ENCODE assay signal across 10 cellular contexts in the genomic region with DNA sequence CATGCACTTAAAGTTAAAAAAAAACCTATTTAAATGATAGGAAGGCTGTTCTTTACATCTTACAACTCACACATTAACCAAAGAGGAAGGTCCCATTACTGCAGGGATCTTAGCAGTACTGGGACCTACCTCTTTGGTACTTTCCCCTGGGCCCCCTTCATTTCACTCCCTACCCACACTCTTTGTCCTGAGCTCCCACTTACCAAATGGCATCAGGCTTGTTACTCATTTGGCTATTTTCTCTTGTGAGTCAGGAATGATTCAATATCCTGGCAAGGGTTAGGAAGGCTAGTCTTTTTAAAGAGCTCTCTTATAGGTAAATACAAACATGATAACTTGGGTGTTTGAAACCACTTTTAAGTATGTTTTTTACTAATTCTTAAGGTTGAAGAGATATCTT.
A peak's percentile ranks its signal among the peaks of the same experiment; 100 is the strongest.
DNase-seq lines count a peak whose midpoint lies in the region; ATAC-seq and TF ChIP-seq lines count a peak whose summit lies in the region.
"Had no signal": no experiment of that assay in that cellular context is flagged by ENCODE, and none has a peak within 500 bp of the region (broad histone marks: within the 10 kb centered on the region; RNA-seq: fewer than 3 reads in every experiment).

No MANE protein-coding gene starts in this region.

- H4K12ac ChIP-seq in trophoblast cell (ENCODE audit: low read depth, low read length), result no peak overlapping the region

- no peak overlapping the region for H3K4ac ChIP-seq in trophoblast cell (ENCODE audit: low read depth, low read length)

- H3K27ac Mint-ChIP-seq in CD8-positive, alpha-beta T cell, result no peak overlapping the region
- no peak overlapping the region for H3K27ac Mint-ChIP-seq in naive thymus-derived CD4-positive, alpha-beta T cell
- H3K27ac Mint-ChIP-seq: activated naive CD8-positive, alpha-beta T cell treated with anti-CD3 and anti-CD28 coated beads, Interleukin-2, amount 10 ng/mL, durations not matched to agents 7 days and 5 days had no signal

- no peaks in the 10 kb centered on the region for H3K9me3 Mint-ChIP-seq in CD8-positive, alpha-beta T cell
- peaks cover 0 to 2% (median 0%) of the 10 kb centered on the region in 11 donors for H3K9me3 Mint-ChIP-seq in naive thymus-derived CD4-positive, alpha-beta T cell
- H3K9me3 Mint-ChIP-seq: activated naive CD8-positive, alpha-beta T cell treated with anti-CD3 and anti-CD28 coated beads, Interleukin-2, amount 10 ng/mL, durations not matched to agents 7 days and 5 days had no signal

- POLR2A ChIA-PET in CD8-positive, alpha-beta T cell (lab: Charles Lee), result no interaction called here
- POLR2A ChIA-PET in naive thymus-derived CD4-positive, alpha-beta T cell (lab: Charles Lee), result interaction anchor here (0.7 kb wide), 1 partner anchor 429 kb away, joined by 6 read pairs; no protein-coding TSS in a partner anchor

- no peak overlapping the region for H3K18ac ChIP-seq in trophoblast cell (ENCODE audit: low read length)

- no peak overlapping the region for H3K9ac ChIP-seq in trophoblast cell (ENCODE audit: low read length)

- no peaks in the 10 kb centered on the region for H3K27me3 ChIP-seq in trophoblast cell (ENCODE audit: insufficient read depth, low read length)
- no peaks in the 10 kb centered on the region for H3K27me3 ChIP-seq in CD8-positive, alpha-beta T cell (ENCODE audit: insufficient read depth, low read length)
- no peaks in the 10 kb centered on the region for H3K27me3 ChIP-seq in naive thymus-derived CD4-positive, alpha-beta T cell (ENCODE audit: control insufficient read depth in 2 of 2, insufficient read depth in 2 of 2, low read length in 2 of 2)

- no peak overlapping the region for H3K4me2 ChIP-seq in trophoblast cell (ENCODE audit: low read length)

- no peak for TF ChIP-seq CTCF in astrocyte of the spinal cord (IDR thresholded peaks at IDR 0.05; ENCODE audit: low read depth, low read length)
- TF ChIP-seq CTCF in CD8-positive, alpha-beta T cell (IDR thresholded peaks at IDR 0.05), result no peak

- H3K9me3 ChIP-seq in trophoblast cell (ENCODE audit: insufficient read depth, low read depth, low read length), result no peaks in the 10 kb centered on the region
- H3K9me3 ChIP-seq in CD8-positive, alpha-beta T cell (ENCODE audit: low read length), result no peaks in the 10 kb centered on the region
- H3K9me3 ChIP-seq in naive thymus-derived CD4-positive, alpha-beta T cell (ENCODE audit: control insufficient read depth in 2 of 3, low read length in 3 of 3), result no peaks in the 10 kb centered on the region

- peak; percentile 27 for DNase-seq in CD1c-positive myeloid dendritic cell (ENCODE audit: extremely low spot score)
- DNase-seq in HK-2 (ENCODE audit: unreplicated experiment), result peak; percentile 36
- peak; percentile 95 for DNase-seq in astrocyte of the spinal cord (ENCODE audit: low read depth, low spot score)
- peak; percentile 2 to 44 for DNase-seq in trophoblast cell
- DNase-seq in CD8-positive, alpha-beta T cell, result no peak
- no peak for DNase-seq in naive thymus-derived CD4-positive, alpha-beta T cell
- no peak for DNase-seq in sciatic nerve (ENCODE audit: low spot score)
- DNase-seq: activated naive CD8-positive, alpha-beta T cell treated with anti-CD3 and anti-CD28 coated beads, Interleukin-2, amount 10 ng/mL, durations not matched to agents 7 days and 5 days had no signal

- H2BK5ac ChIP-seq in trophoblast cell (ENCODE audit: low read depth, low read length, poor library complexity), result no peak overlapping the region

- intact Hi-C loops in CD8-positive, alpha-beta T cell (cut with DNase I, micrococcal nuclease), result no loop called here
- intact Hi-C loops in naive thymus-derived CD4-positive, alpha-beta T cell (cut with micrococcal nuclease), result no loop called here
- intact Hi-C loops in sciatic nerve (cut with DNase I), result no loop called here

- in situ Hi-C loops in astrocyte of the spinal cord (cut with HindIII; ENCODE audit: low sequenced_read_pairs), result no loop called here

- no peaks in the 10 kb centered on the region for H3K4me1 Mint-ChIP-seq in CD8-positive, alpha-beta T cell (ENCODE audit: low read depth)
- H3K4me1 Mint-ChIP-seq in naive thymus-derived CD4-positive, alpha-beta T cell, result peaks cover 0 to 23% (median 0%) of the 10 kb centered on the region in 7 donors

- ATAC-seq in CD8-positive, alpha-beta T cell, result no peak
- ATAC-seq in naive thymus-derived CD4-positive, alpha-beta T cell, result no peak
- ATAC-seq in sciatic nerve (no peak), GM19452 (IDR thresholded peaks at IDR 0.05; ENCODE audit: unreplicated experiment) (no peak)

- no peaks in the 10 kb centered on the region for H3K36me3 Mint-ChIP-seq in CD8-positive, alpha-beta T cell
- peaks cover 0 to 2% (median 0%) of the 10 kb centered on the region in 5 donors for H3K36me3 Mint-ChIP-seq in naive thymus-derived CD4-positive, alpha-beta T cell

- no peak overlapping the region for H3K14ac ChIP-seq in trophoblast cell (ENCODE audit: low read length)

- H3K4me1 ChIP-seq in trophoblast cell (ENCODE audit: control insufficient read depth in 1 of 2, insufficient read depth in 2 of 2, low read length in 2 of 2), result peaks cover 0 to 2% of the 10 kb centered on the region in 2 experiments
- H3K4me1 ChIP-seq in CD8-positive, alpha-beta T cell (ENCODE audit: insufficient read depth, low read length), result no peaks in the 10 kb centered on the region
- H3K4me1 ChIP-seq in naive thymus-derived CD4-positive, alpha-beta T cell (ENCODE audit: control insufficient read depth in 2 of 2, insufficient read depth in 2 of 2, low read length in 2 of 2), result no peaks in the 10 kb centered on the region

- H3K4me3 ChIP-seq in astrocyte of the spinal cord (ENCODE audit: low read depth, low read length) (no peak overlapping the region), trophoblast cell (ENCODE audit: low read depth, low read length) (no peak overlapping the region)
- H3K4me3 ChIP-seq in CD8-positive, alpha-beta T cell (ENCODE audit: low read depth, low read length), result no peak overlapping the region
- no peak overlapping the region for H3K4me3 ChIP-seq in naive thymus-derived CD4-positive, alpha-beta T cell (ENCODE audit: low read length)

- CTCF ChIA-PET in CD8-positive, alpha-beta T cell (lab: Charles Lee), result no interaction called here
- CTCF ChIA-PET in naive thymus-derived CD4-positive, alpha-beta T cell (lab: Charles Lee), result interaction anchor here (0.7 kb wide), 1 partner anchor 1294 kb away, joined by 3 read pairs; no protein-coding TSS in a partner anchor

- no peaks in the 10 kb centered on the region for H3K79me2 ChIP-seq in trophoblast cell (ENCODE audit: control insufficient read depth, insufficient read depth, low read length, poor library complexity)

- H2BK12ac ChIP-seq in trophoblast cell (ENCODE audit: low read length), result no peak overlapping the region

- no peak overlapping the region for H4K91ac ChIP-seq in trophoblast cell (ENCODE audit: low read depth, low read length)

- no peak overlapping the region for H2AK5ac ChIP-seq in trophoblast cell (ENCODE audit: low read length)

- no peaks in the 10 kb centered on the region for H3K36me3 ChIP-seq in trophoblast cell (ENCODE audit: control insufficient read depth in 1 of 2, insufficient read depth in 2 of 2, low read length in 2 of 2)
- no peaks in the 10 kb centered on the region for H3K36me3 ChIP-seq in CD8-positive, alpha-beta T cell (ENCODE audit: insufficient read depth, low read length)
- H3K36me3 ChIP-seq in naive thymus-derived CD4-positive, alpha-beta T cell (ENCODE audit: control insufficient read depth in 2 of 3, insufficient read depth in 3 of 3, low read length in 3 of 3), result no peaks in the 10 kb centered on the region

- H3K4me3 Mint-ChIP-seq in CD8-positive, alpha-beta T cell, result no peak overlapping the region
- H3K4me3 Mint-ChIP-seq in naive thymus-derived CD4-positive, alpha-beta T cell, result no peak overlapping the region
- H3K4me3 Mint-ChIP-seq: activated naive CD8-positive, alpha-beta T cell treated with anti-CD3 and anti-CD28 coated beads, Interleukin-2, amount 10 ng/mL, durations not matched to agents 7 days and 5 days had no signal

- no peaks in the 10 kb centered on the region for H3K79me1 ChIP-seq in trophoblast cell (ENCODE audit: low read length)

- H2AFZ ChIP-seq in trophoblast cell (ENCODE audit: insufficient read depth, low read length, poor library complexity), result no peak overlapping the region

- no peak overlapping the region for H3K23ac ChIP-seq in trophoblast cell (ENCODE audit: low read length)

- H3K27me3 Mint-ChIP-seq in CD8-positive, alpha-beta T cell (ENCODE audit: low read depth), result peaks cover 18% of the 10 kb centered on the region
- H3K27me3 Mint-ChIP-seq in naive thymus-derived CD4-positive, alpha-beta T cell, result peaks cover 0 to 23% (median 18%) of the 10 kb centered on the region in 5 donors

- no peak overlapping the region for H4K8ac ChIP-seq in trophoblast cell (ENCODE audit: low read depth, low read length)

- no peak overlapping the region for H2BK120ac ChIP-seq in trophoblast cell (ENCODE audit: insufficient read depth, low read length, poor library complexity)

- no peak overlapping the region for H3K27ac ChIP-seq in trophoblast cell (ENCODE audit: low read depth, low read length)
- H3K27ac ChIP-seq in CD8-positive, alpha-beta T cell (ENCODE audit: low read depth, low read length), result no peak overlapping the region
- no peak overlapping the region for H3K27ac ChIP-seq in naive thymus-derived CD4-positive, alpha-beta T cell (ENCODE audit: low read depth, low read length)
- H3K27ac ChIP-seq: HL-60 had no signal

Comparison
In these comparisons a context has a peak if more than half of its experiments do, and no peak if none do; other contexts are left out.
1. DNase-seq: peak in CD1c-positive myeloid dendritic cell (single experiment), HK-2 (single experiment), astrocyte of the spinal cord (single experiment) and trophoblast cell (2 of 2); none in CD8-positive, alpha-beta T cell (0 of 7), naive thymus-derived CD4-positive, alpha-beta T cell (0 of 9) and sciatic nerve (single experiment).